ENCODE assay signal across 9 cellular contexts in genomic region chr3:72998489-72998888, GRCh38. TPM values are rescaled to one million over a fixed set of nuclear protein-coding genes. Genes with fewer than 3 reads are reported as not detected.
DNase-seq lines count a peak whose midpoint lies in the region; ATAC-seq lines count a peak whose summit lies in the region.
"Had no signal": no experiment of that assay in that cellular context is flagged by ENCODE, and none has a peak within 500 bp of the region (broad histone marks: within the 10 kb centered on the region; RNA-seq: fewer than 3 reads in every experiment).

No MANE protein-coding gene starts in this region.

- H3K9me3 ChIP-seq in stomach smooth muscle (ENCODE audit: control insufficient read depth in 2 of 2, low read length in 2 of 2), result no peaks in the 10 kb centered on the region

- H3K4me1 Mint-ChIP-seq in T-helper 2 cell treated with Interferon-gamma antibody and Interleukin-4, amounts not matched to agents 5 μg/mL and 100 μg/mL, for 36 hours (ENCODE audit: low read depth), result peaks cover 44% of the 10 kb centered on the region
- H3K4me1 Mint-ChIP-seq in activated naive CD8-positive, alpha-beta T cell treated with anti-CD3 and anti-CD28 coated beads, Interleukin-2, amount 10 ng/mL, durations not matched to agents 7 days and 5 days, result peaks cover 33% of the 10 kb centered on the region
- H3K4me1 Mint-ChIP-seq in immature natural killer cell, result peaks cover 52 to 67% of the 10 kb centered on the region in 2 donors

- peaks cover 45% of the 10 kb centered on the region for H3K36me3 Mint-ChIP-seq in T-helper 2 cell treated with Interferon-gamma antibody and Interleukin-4, amounts not matched to agents 5 μg/mL and 100 μg/mL, for 36 hours (ENCODE audit: low read depth)
- H3K36me3 Mint-ChIP-seq in activated naive CD8-positive, alpha-beta T cell treated with anti-CD3 and anti-CD28 coated beads, Interleukin-2, amount 10 ng/mL, durations not matched to agents 7 days and 5 days, result peaks cover 33% of the 10 kb centered on the region
- peaks cover 4 to 11% (median 5%) of the 10 kb centered on the region in 3 donors for H3K36me3 Mint-ChIP-seq in immature natural killer cell

- H3K9ac ChIP-seq in stomach smooth muscle (ENCODE audit: low read length in 2 of 2), result peak overlapping the region; percentile 0 to 33

- no peaks in the 10 kb centered on the region for H3K27me3 ChIP-seq in stomach smooth muscle (ENCODE audit: control insufficient read depth in 1 of 2, insufficient read depth in 2 of 2, low read length in 2 of 2)

- peaks cover 18% of the 10 kb centered on the region for H3K4me1 ChIP-seq in stomach smooth muscle (ENCODE audit: control insufficient read depth, insufficient read depth, low read length)

- H3K27ac Mint-ChIP-seq in T-helper 2 cell treated with Interferon-gamma antibody and Interleukin-4, amounts not matched to agents 5 μg/mL and 100 μg/mL, for 36 hours, result peak overlapping the region; percentile 49
- H3K27ac Mint-ChIP-seq in activated naive CD8-positive, alpha-beta T cell treated with anti-CD3 and anti-CD28 coated beads, Interleukin-2, amount 10 ng/mL, durations not matched to agents 7 days and 5 days, result peak overlapping the region; percentile 52
- H3K27ac Mint-ChIP-seq in immature natural killer cell, result peak overlapping the region; percentile 50 to 76 (median 68)

- peaks cover 7 to 8% of the 10 kb centered on the region in 2 donors for H3K36me3 ChIP-seq in stomach smooth muscle (ENCODE audit: control insufficient read depth in 2 of 2, insufficient read depth in 2 of 2, low read length in 2 of 2)

- peak overlapping the region; percentile 65 to 83 for H3K4me3 ChIP-seq in stomach smooth muscle (ENCODE audit: low read length in 2 of 2)

- no peak overlapping the region for H3K27ac ChIP-seq in stomach smooth muscle (ENCODE audit: low read length)

- H3K27me3 Mint-ChIP-seq in T-helper 2 cell treated with Interferon-gamma antibody and Interleukin-4, amounts not matched to agents 5 μg/mL and 100 μg/mL, for 36 hours (ENCODE audit: low read depth), result no peaks in the 10 kb centered on the region
- H3K27me3 Mint-ChIP-seq in activated naive CD8-positive, alpha-beta T cell treated with anti-CD3 and anti-CD28 coated beads, Interleukin-2, amount 10 ng/mL, durations not matched to agents 7 days and 5 days, result no peaks in the 10 kb centered on the region
- H3K27me3 Mint-ChIP-seq in immature natural killer cell (ENCODE audit: low read depth in 3 of 3), result peaks cover 0 to 7% (median 6%) of the 10 kb centered on the region in 3 donors

- no peaks in the 10 kb centered on the region for H3K9me3 Mint-ChIP-seq in T-helper 2 cell treated with Interferon-gamma antibody and Interleukin-4, amounts not matched to agents 5 μg/mL and 100 μg/mL, for 36 hours
- no peaks in the 10 kb centered on the region for H3K9me3 Mint-ChIP-seq in activated naive CD8-positive, alpha-beta T cell treated with anti-CD3 and anti-CD28 coated beads, Interleukin-2, amount 10 ng/mL, durations not matched to agents 7 days and 5 days
- no peaks in the 10 kb centered on the region for H3K9me3 Mint-ChIP-seq in immature natural killer cell

- peak overlapping the region; percentile 80 for H3K4me3 Mint-ChIP-seq in T-helper 2 cell treated with Interferon-gamma antibody and Interleukin-4, amounts not matched to agents 5 μg/mL and 100 μg/mL, for 36 hours
- H3K4me3 Mint-ChIP-seq in activated naive CD8-positive, alpha-beta T cell treated with anti-CD3 and anti-CD28 coated beads, Interleukin-2, amount 10 ng/mL, durations not matched to agents 7 days and 5 days, result peak overlapping the region; percentile 95
- H3K4me3 Mint-ChIP-seq in immature natural killer cell, result peak overlapping the region; percentile 33 to 70 (median 51)

- POLR2A ChIA-PET in activated naive CD8-positive, alpha-beta T cell treated with anti-CD3 and anti-CD28 coated beads, Interleukin-2, amount 10 ng/mL, durations not matched to agents 7 days and 5 days (lab: Charles Lee), result no interaction called here

- no peak for ATAC-seq in activated naive CD8-positive, alpha-beta T cell treated with anti-CD3 and anti-CD28 coated beads, Interleukin-2, amount 10 ng/mL, durations not matched to agents 7 days and 5 days (ENCODE audit: low read depth)
- no peak for ATAC-seq in HG03469 (IDR thresholded peaks at IDR 0.05; ENCODE audit: unreplicated experiment)

- DNase-seq in T-helper 2 cell treated with Interferon-gamma antibody and Interleukin-4, amounts not matched to agents 5 μg/mL and 100 μg/mL, for 36 hours (ENCODE audit: low spot score), result no peak
- DNase-seq in T-helper 2 cell (no peak), immature natural killer cell (no peak), medulla oblongata (ENCODE audit: extremely low spot score) (no peak), SKM-1 treated with dmso at 0.1 percent for 144 hours (lab: John Stamatoyannopoulos, UW; ENCODE audit: unreplicated experiment) (no peak)
- no peak for DNase-seq in activated naive CD8-positive, alpha-beta T cell treated with anti-CD3 and anti-CD28 coated beads, Interleukin-2, amount 10 ng/mL, durations not matched to agents 7 days and 5 days
- DNase-seq: activated CD4-positive, alpha-beta T cell treated with anti-CD3 and anti-CD28 coated beads for 4 hours had no signal

RNA-seq across cellular contexts. Expression of gene PPP4R2, which starts 1.9 kb away (rescaled TPM):
- total RNA-seq in activated naive CD8-positive, alpha-beta T cell treated with anti-CD3 and anti-CD28 coated beads, Interleukin-2, amount 10 ng/mL, durations not matched to agents 7 days and 5 days, result 10 to 100 TPM; 66.3 to 72.0 TPM
- 10 to 100 TPM; 27.6 to 47.3 (median 44.9) TPM for polyA plus RNA-seq in immature natural killer cell
